Comparison of ENCODE assay signal across 6 cellular contexts in genomic region chr17:3403856-3404255, GRCh38. TPM values are rescaled to one million over a fixed set of nuclear protein-coding genes. Genes with fewer than 3 reads are reported as not detected.
"Had no signal": no experiment of that assay in that cellular context is flagged by ENCODE, and none has a peak within 500 bp of the region (broad histone marks: within the 10 kb centered on the region; RNA-seq: fewer than 3 reads in every experiment).

No MANE protein-coding gene starts in this region.

RNA-seq across cellular contexts. Expression of gene OR1E1, which starts 5.6 kb away (rescaled TPM):
- polyA plus RNA-seq: esophagus, fibroblast of lung, foreskin keratinocyte, heart left ventricle, heart right ventricle had no signal

RNA-seq across cellular contexts. Expression of gene OR3A3, which starts 7.3 kb away (rescaled TPM):
- polyA plus RNA-seq: endothelial cell of umbilical vein, esophagus, fibroblast of lung, foreskin keratinocyte, heart left ventricle, heart right ventricle had no signal

RNA-seq across cellular contexts. Expression of gene OR3A2, which starts 17.7 kb away (rescaled TPM):
- polyA plus RNA-seq: esophagus, fibroblast of lung, foreskin keratinocyte, heart left ventricle, heart right ventricle had no signal

RNA-seq across cellular contexts. Expression of gene OR1E2, which starts 29.8 kb away (rescaled TPM):
- polyA plus RNA-seq: endothelial cell of umbilical vein, esophagus, fibroblast of lung, foreskin keratinocyte, heart left ventricle, heart right ventricle had no signal
